17 cellular contexts compared by ENCODE assay signal in genomic region chr20:33522256-33522820, GRCh38. TPM values are rescaled to one million over a fixed set of nuclear protein-coding genes. Genes with fewer than 3 reads are reported as not detected.
A peak's percentile ranks its signal among the peaks of the same experiment; 100 is the strongest.
DNase-seq lines count a peak whose midpoint lies in the region; ATAC-seq, FAIRE-seq and TF ChIP-seq lines count a peak whose summit lies in the region.
"Had no signal": no experiment of that assay in that cellular context is flagged by ENCODE, and none has a peak within 500 bp of the region (broad histone marks: within the 10 kb centered on the region; RNA-seq: fewer than 3 reads in every experiment).

No MANE protein-coding gene starts in this region.

- no peak overlapping the region for H3K4me2 ChIP-seq in K562 (ENCODE audit: insufficient read depth, low read length)

- TF ChIP-seq CTCF in K562 (IDR thresholded peaks at IDR 0.05 in 2 of 3, conservative IDR thresholded peaks at IDR 0.05 in 1 of 3; ENCODE audit: insufficient read depth in 2 of 3, low read depth in 1 of 3, low read length in 3 of 3) (no peak), type B pancreatic cell (conservative IDR thresholded peaks at IDR 0.05) (no peak), gastroesophageal sphincter (IDR thresholded peaks at IDR 0.05) (no peak)

- POLR2A ChIA-PET in K562 (lab: Yijun Ruan, JAX): interaction anchor here (0.6 to 1.6 kb wide), 5 partner anchors 9 to 227 kb away, joined by 3 to 5 read pairs (median 3); no protein-coding TSS in a partner anchor

- 0 out of 3 replicates have a peak, but pooled peaks cover 4% of the 10 kb centered on the region for H3K79me2 ChIP-seq in K562 (ENCODE audit: control insufficient read depth, insufficient read depth, low read length)

- H3K27ac Mint-ChIP-seq in type B pancreatic cell: no peak overlapping the region
- H3K27ac Mint-ChIP-seq: T-cell had no signal

- H3K27me3 ChIP-seq in K562 (ENCODE audit: control insufficient read depth in 2 of 2, insufficient read depth in 2 of 2, low read length in 2 of 2) (no peaks in the 10 kb centered on the region), gastroesophageal sphincter (no peaks in the 10 kb centered on the region)
- H3K27me3 ChIP-seq: esophagus squamous epithelium, testis had no signal

- no peak overlapping the region for H3K9ac ChIP-seq in K562 (ENCODE audit: insufficient read depth in 1 of 2, low read depth in 2 of 2, low read length in 2 of 2)

- WGBS in K562 (ENCODE audit: insufficient coverage, low coverage, missing lambda C conversion rate): 37% methylated on average over 3 of the region's 3 CpGs
- 59 to 71% methylated on average over 2 to 3 of the region's 3 CpGs for WGBS in gastroesophageal sphincter (ENCODE audit: low coverage in 1 of 2), 2 donors

- DNase-seq in activated CD4-positive, alpha-beta T cell treated with anti-CD3 and anti-CD28 coated beads, Interleukin-2, amount 50 U/mL, for 48 hours: peak; percentile 15 to 33
- DNase-seq in activated CD4-positive, alpha-beta T cell treated with anti-CD3 and anti-CD28 coated beads, Interleukin-2, amount 50 U/mL, for 4 hours: no peak
- DNase-seq in stimulated activated CD4-positive, alpha-beta T cell treated with anti-CD3 and anti-CD28 coated beads, Interleukin-15, amount 100 ng/mL, for 48 hours (ENCODE audit: low read depth in 2 of 2): peak; percentile 1 to 2
- DNase-seq in stimulated activated CD4-positive, alpha-beta T cell treated with anti-CD3 and anti-CD28 coated beads, Interleukin-4, amount 100 ng/mL, for 4 hours: no peak
- peak in 1 of 4 experiments; percentile 9 for DNase-seq in K562 (ENCODE audit: extremely low read depth in 1 of 4, low spot score in 3 of 4)
- no peak for DNase-seq in type B pancreatic cell (ENCODE audit: extremely low spot score, unreplicated experiment)
- no peak for DNase-seq in SIG-M5 (lab: John Stamatoyannopoulos, UW)
- DNase-seq: activated gamma-delta T cell treated with Interleukin-2 at 50 U/mL for 16 hours; CD8-positive, alpha-beta memory T cell; effector memory CD8-positive, alpha-beta T cell; esophagus squamous epithelium; glutamatergic neuron; H9; left colon; T-cell; testis had no signal

- H3K9me3 Mint-ChIP-seq in type B pancreatic cell: no peaks in the 10 kb centered on the region
- H3K9me3 Mint-ChIP-seq: CD8-positive, alpha-beta memory T cell; effector memory CD8-positive, alpha-beta T cell; H9; T-cell had no signal

- no peak overlapping the region for H2AFZ ChIP-seq in K562 (ENCODE audit: low read depth, low read length)

- H3K27me3 Mint-ChIP-seq in type B pancreatic cell: no peaks in the 10 kb centered on the region
- H3K27me3 Mint-ChIP-seq: CD8-positive, alpha-beta memory T cell; effector memory CD8-positive, alpha-beta T cell; T-cell had no signal

- 0 out of 2 replicates have a peak, but pooled peaks cover 4% of the 10 kb centered on the region for H4K20me1 ChIP-seq in K562 (replicated peaks; ENCODE audit: control insufficient read depth, insufficient read depth, low read length)

- intact Hi-C loops in K562 (cut with micrococcal nuclease): no loop called here

- no peak for TF ChIP-seq EP300 in K562 (IDR thresholded peaks at IDR 0.05; ENCODE audit: low read length)
- no peak for TF ChIP-seq EP300 in gastroesophageal sphincter (IDR thresholded peaks at IDR 0.05)

- H3K4me3 ChIP-seq in K562: no peak overlapping the region
- H3K4me3 ChIP-seq in gastroesophageal sphincter: no peak overlapping the region
- H3K4me3 ChIP-seq: esophagus squamous epithelium, testis had no signal

- BruUV-seq in K562 (replicated peaks; lab: Mats Ljungman, UMichigan): no TSS peak

- in situ Hi-C loops in K562 (cut with MboI): no loop called here

- H3K4me1 ChIP-seq in K562 (replicated peaks in 1 of 2; ENCODE audit: control insufficient read depth in 2 of 2, insufficient read depth in 2 of 2, low read length in 2 of 2) (0 out of 5 replicates have a peak, but pooled peaks cover 0 to 4% of the 10 kb centered on the region in 2 experiments), gastroesophageal sphincter (peaks cover 0 to 16% (median 0%) of the 10 kb centered on the region in 3 donors)
- H3K4me1 ChIP-seq: testis had no signal

- TF ChIP-seq POLR2A in K562 (conservative IDR thresholded peaks at IDR 0.05): no peak
- no peak for TF ChIP-seq POLR2A in gastroesophageal sphincter (IDR thresholded peaks at IDR 0.05)

- no peak overlapping the region for H3K4me3 Mint-ChIP-seq in type B pancreatic cell
- H3K4me3 Mint-ChIP-seq: CD8-positive, alpha-beta memory T cell; effector memory CD8-positive, alpha-beta T cell; H9; T-cell had no signal

- peaks cover 30% of the 10 kb centered on the region for H3K36me3 Mint-ChIP-seq in type B pancreatic cell

- no peak for ATAC-seq in K562
- ATAC-seq in gastroesophageal sphincter: no peak
- ATAC-seq: effector memory CD8-positive, alpha-beta T cell; T-cell had no signal

- TF ChIP-seq RAD21 in K562 (CRISPR knock-in tag; conservative IDR thresholded peaks at IDR 0.05 in 1 of 2, IDR thresholded peaks at IDR 0.05 in 1 of 2): no peak

- H3K9me1 ChIP-seq in K562 (ENCODE audit: control insufficient read depth, insufficient read depth, low read length): no peaks in the 10 kb centered on the region

- FAIRE-seq in K562 (lab: Jason Lieb, UNC): peak; percentile 57

- peaks cover 34% of the 10 kb centered on the region for H3K4me1 Mint-ChIP-seq in type B pancreatic cell (ENCODE audit: unreplicated experiment)

- CTCF ChIA-PET in K562 (lab: Yijun Ruan, JAX; ENCODE audit: low intra/inter-chr PET ratio): no interaction called here

- H3K36me3 ChIP-seq in K562 (ENCODE audit: control insufficient read depth, insufficient read depth, low read length) (no peaks in the 10 kb centered on the region), gastroesophageal sphincter (no peaks in the 10 kb centered on the region)

- H3K27ac ChIP-seq in K562 (ENCODE audit: extremely low read depth, low read depth, low read length) (no peak overlapping the region), gastroesophageal sphincter (no peak overlapping the region)
- H3K27ac ChIP-seq: esophagus squamous epithelium, testis had no signal

- no peaks in the 10 kb centered on the region for H3K9me3 ChIP-seq in K562 (replicated peaks; ENCODE audit: control insufficient read depth, insufficient read depth, low read depth, low read length)
- H3K9me3 ChIP-seq in gastroesophageal sphincter: no peaks in the 10 kb centered on the region
- H3K9me3 ChIP-seq: esophagus squamous epithelium, testis had no signal

TF ChIP-seq in K562, 482 proteins besides CTCF, POLR2A, EP300 and RAD21:
- TF ChIP-seq GATAD2A (IDR thresholded peaks at IDR 0.05): no peak
- TF ChIP-seq CHD4 (IDR thresholded peaks at IDR 0.05; ENCODE audit: insufficient read depth, insufficient replicate concordance, low read depth, low read length, poor library complexity, severe bottlenecking): no peak
- TF ChIP-seq ZNF121 (CRISPR knock-in tag; conservative IDR thresholded peaks at IDR 0.05): peak; percentile 74

RNA-seq across cellular contexts. Expression of gene CBFA2T2, which starts 32.4 kb away (rescaled TPM):
- 24.3 and 29.1 TPM in 2 replicates for total RNA-seq in K562 (2011; cell fraction: chromatin; rRNA removed; ENCODE audit: low replicate concordance)
- total RNA-seq in K562 (2011; cell fraction: nucleolus; rRNA removed): 10.5 and 11.7 TPM in 2 replicates
- total RNA-seq in K562 (2011; cell fraction: nucleoplasm; rRNA removed): 19.6 and 24.3 TPM in 2 replicates
- total RNA-seq in K562 (2014; rRNA removed) (2.9 and 4.4 TPM in 2 replicates), K562 (2014; rRNA removed; fragmentation: Illumina TruSeq; extraction: Trizol) (3.2 and 5.2 TPM in 2 replicates), K562 (2015; rRNA removed; fragmentation: Illumina TruSeq; extraction: Trizol) (5.8 and 6.8 TPM in 2 replicates), K562 (2021) (8.6 and 9.7 TPM in 2 replicates), type B pancreatic cell (ENCODE audit: low replicate concordance) (39.8 and 52.3 TPM in 2 replicates), gastroesophageal sphincter (10 to 100 TPM; 11.1 to 17.4 (median 14.2) TPM)
- polyA plus RNA-seq in K562 (2011; rRNA removed) (9.6 and 15.6 TPM in 2 replicates), K562 (2014; fragmentation: Illumina TruSeq; extraction: Trizol) (7.3 and 8.2 TPM in 2 replicates), K562 (2014; fragmentation: Nextera tagmentation; extraction: Ambion mirVana) (under 1 TPM; 0.27 to 0.41 TPM), K562 (2014; rRNA removed) (7.8 and 8.8 TPM in 2 replicates)
- 10.8 and 12.4 TPM in 2 replicates for polyA plus RNA-seq in K562 (2011; cell fraction: cytosol; rRNA removed)
- 29.5 and 31.2 TPM in 2 replicates for polyA plus RNA-seq in K562 (2011; cell fraction: nucleus; rRNA removed)
- polyA plus RNA-seq in K562 (2012): 7.4 and 9.3 TPM in 2 replicates
- polyA minus RNA-seq in K562 (2011; rRNA and poly(A)+ RNA removed): 10.6 and 12.2 TPM in 2 replicates
- polyA minus RNA-seq in K562 (2011; cell fraction: cytosol; rRNA and poly(A)+ RNA removed): 7.3 and 11.4 TPM in 2 replicates
- 3.8 and 7.2 TPM in 2 replicates for polyA minus RNA-seq in K562 (2011; cell fraction: nucleus; rRNA and poly(A)+ RNA removed)

Comparison
In these comparisons a context has a peak if more than half of its experiments do, and no peak if none do; other contexts are left out.
1. DNase-seq: peak in activated CD4-positive, alpha-beta T cell treated with anti-CD3 and anti-CD28 coated beads, Interleukin-2, amount 50 U/mL, for 48 hours (2 of 2) and stimulated activated CD4-positive, alpha-beta T cell treated with anti-CD3 and anti-CD28 coated beads, Interleukin-15, amount 100 ng/mL, for 48 hours (2 of 2); none in activated CD4-positive, alpha-beta T cell treated with anti-CD3 and anti-CD28 coated beads, Interleukin-2, amount 50 U/mL, for 4 hours (0 of 2), stimulated activated CD4-positive, alpha-beta T cell treated with anti-CD3 and anti-CD28 coated beads, Interleukin-4, amount 100 ng/mL, for 4 hours (0 of 2), type B pancreatic cell (single experiment) and SIG-M5 (single experiment).